Comparison of ENCODE assay signal across 8 cellular contexts in the genomic region with DNA sequence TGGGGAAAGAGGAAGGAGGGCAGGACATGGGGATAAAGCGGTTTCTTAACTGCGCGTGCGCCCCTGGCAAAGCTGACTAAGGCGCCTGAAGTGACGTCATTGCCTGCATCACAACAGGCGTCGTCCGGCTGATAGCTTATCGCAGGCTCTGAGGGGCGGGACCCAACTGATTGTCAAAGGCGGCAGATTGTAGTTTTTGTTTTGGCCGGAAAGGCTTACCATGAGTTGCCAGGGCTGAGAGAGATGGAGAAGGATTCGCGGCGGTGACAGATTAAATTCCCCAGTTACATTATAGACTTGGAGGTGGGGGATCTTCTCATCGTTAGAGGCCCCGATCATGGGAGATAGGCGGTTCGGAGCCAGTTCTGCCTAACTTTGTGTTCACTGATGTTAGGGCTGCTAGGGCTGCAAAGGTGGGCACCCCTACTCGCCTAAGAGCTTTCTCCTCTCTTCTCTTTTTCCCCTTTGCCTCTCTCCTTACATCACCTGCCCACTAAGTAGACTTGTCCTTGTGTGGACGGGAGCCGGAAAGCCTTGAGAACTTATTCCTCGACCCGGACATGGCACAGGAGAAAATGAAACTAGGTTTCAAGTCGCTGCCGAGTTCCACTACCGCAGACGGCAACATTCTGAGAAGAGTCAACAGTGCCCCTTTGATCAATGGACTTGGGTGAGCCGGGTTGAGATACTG. TPM values are rescaled to one million over a fixed set of nuclear protein-coding genes. Genes with fewer than 3 reads are reported as not detected.
A peak's percentile ranks its signal among the peaks of the same experiment; 100 is the strongest.
DNase-seq lines count a peak whose midpoint lies in the region; TF ChIP-seq lines count a peak whose summit lies in the region.

No MANE protein-coding gene starts in this region.

- H3K36me3 Mint-ChIP-seq in neural crest cell (ENCODE audit: low read depth) = no peaks in the 10 kb centered on the region

- TF ChIP-seq CTCF in MM.1S (IDR thresholded peaks at IDR 0.05; ENCODE audit: low read length) = no peak
- no peak for TF ChIP-seq CTCF in foreskin fibroblast (IDR thresholded peaks at IDR 0.05; ENCODE audit: low read depth, low read length)
- no peak for TF ChIP-seq CTCF in neural crest cell (conservative IDR thresholded peaks at IDR 0.05)
- TF ChIP-seq CTCF in stomach (IDR thresholded peaks at IDR 0.05) = no peak

- H3K4me1 Mint-ChIP-seq in neural crest cell = peaks cover 29% of the 10 kb centered on the region

- H3K4me1 ChIP-seq in MM.1S (ENCODE audit: low read length) = 0 out of 2 replicates have a peak, but pooled peaks cover 3% of the 10 kb centered on the region
- peaks cover 0 to 24% (median 0%) of the 10 kb centered on the region in 4 donors for H3K4me1 ChIP-seq in stomach

- DNase-seq in GDM1 (lab: John Stamatoyannopoulos, UW) (peak; percentile 81), HCEC 1CT (peak; percentile 87), MM.1S (peak; percentile 92), SIG-M5 (lab: John Stamatoyannopoulos, UW) (peak; percentile 58), activated gamma-delta T cell treated with Interleukin-2 at 50 U/mL for 16 hours (peak; percentile 77), foreskin fibroblast (peak; percentile 87 to 94), neural crest cell (ENCODE audit: low read depth, low spot score) (peak; percentile 54), stomach (peak; percentile 92)

- no peaks in the 10 kb centered on the region for H3K79me2 ChIP-seq in MM.1S (ENCODE audit: low read length)

- H3K4me2 ChIP-seq in MM.1S (ENCODE audit: low read depth, low read length) = peak overlapping the region; percentile 44

- WGBS in stomach, 5 donors = 1 to 37% (median 6%) methylated on average over 26 to 30 of the region's 30 CpGs

- H3K9me3 Mint-ChIP-seq in neural crest cell = peaks cover 2% of the 10 kb centered on the region

- intact Hi-C loops in stomach (cut with DNase I; ENCODE audit: low total_unique reads) = no loop called here

- no peaks in the 10 kb centered on the region for H4K20me1 ChIP-seq in MM.1S (ENCODE audit: insufficient read depth, low read length)

- H3K36me3 ChIP-seq in MM.1S (replicated peaks; ENCODE audit: insufficient read depth, low read length) = no peaks in the 10 kb centered on the region
- no peaks in the 10 kb centered on the region for H3K36me3 ChIP-seq in stomach

- H3K4me3 ChIP-seq in MM.1S (ENCODE audit: low read length) (peak overlapping the region; percentile 81), foreskin fibroblast (ENCODE audit: low read depth in 1 of 2, low read length in 2 of 2) (peak overlapping the region; percentile 82 to 88), stomach (peak overlapping the region; percentile 50 to 60 (median 56))

- H3K27ac ChIP-seq in MM.1S (ENCODE audit: low read length) (peak overlapping the region; percentile 85), stomach (peak overlapping the region; percentile 86 to 91 (median 90))

- H3K9me3 ChIP-seq in MM.1S (replicated peaks; ENCODE audit: insufficient read depth, low read length) (no peaks in the 10 kb centered on the region), stomach (no peaks in the 10 kb centered on the region)

- peak overlapping the region; percentile 80 for H3K9ac ChIP-seq in MM.1S (ENCODE audit: low read length)

- no peaks in the 10 kb centered on the region for H3K9me2 ChIP-seq in MM.1S (replicated peaks; ENCODE audit: insufficient read depth, low read length)

- peak overlapping the region; percentile 92 for H3K4me3 Mint-ChIP-seq in neural crest cell

- TF ChIP-seq EP300 in stomach (IDR thresholded peaks at IDR 0.05) = no peak

- H3K27me3 Mint-ChIP-seq in neural crest cell (ENCODE audit: low read depth) = no peaks in the 10 kb centered on the region

- no peaks in the 10 kb centered on the region; the same call in 1 of the 2 replicates for H3F3A ChIP-seq in MM.1S (ENCODE audit: insufficient read depth, low read length)

- TF ChIP-seq POLR2A in stomach (IDR thresholded peaks at IDR 0.05) = no peak

- peak overlapping the region; percentile 86 for H2AFZ ChIP-seq in MM.1S (ENCODE audit: low read length)

- no peaks in the 10 kb centered on the region for H3K27me3 ChIP-seq in MM.1S (replicated peaks; ENCODE audit: insufficient read depth, low read length)
- H3K27me3 ChIP-seq in stomach = no peaks in the 10 kb centered on the region

- H3K27ac Mint-ChIP-seq in neural crest cell (ENCODE audit: unreplicated experiment) = peak overlapping the region; percentile 96

RNA-seq across cellular contexts. Expression of a gene that starts 10.2 kb away (rescaled TPM):
- 24.3 and 29.7 TPM in 2 replicates for total RNA-seq in neural crest cell
- 10 to 100 TPM in 4 of 5 donors, 1 to 10 TPM in 1; 2.0 to 62.5 (median 35.0) TPM for total RNA-seq in stomach
- 10 to 100 TPM; 14.8 to 25.8 (median 19.1) TPM for polyA plus RNA-seq in stomach

Comparison
In these comparisons a context has a peak if more than half of its experiments do, and no peak if none do; other contexts are left out.
1. Peak in every context shown above with its lines: DNase-seq, H3K4me3 ChIP-seq and H3K27ac ChIP-seq.